Comparison of ENCODE assay signal across 21 cellular contexts in genomic region chr19:48804496-48804895, GRCh38. TPM values are rescaled to one million over a fixed set of nuclear protein-coding genes. Genes with fewer than 3 reads are reported as not detected.
A peak's percentile ranks its signal among the peaks of the same experiment; 100 is the strongest.
DNase-seq lines count a peak whose midpoint lies in the region; ATAC-seq, FAIRE-seq and TF ChIP-seq lines count a peak whose summit lies in the region.
"Had no signal": no experiment of that assay in that cellular context is flagged by ENCODE, and none has a peak within 500 bp of the region (broad histone marks: within the 10 kb centered on the region; RNA-seq: fewer than 3 reads in every experiment).

No MANE protein-coding gene starts in this region.

- H3K27me3 Mint-ChIP-seq in type B pancreatic cell: no peaks in the 10 kb centered on the region
- H3K27me3 Mint-ChIP-seq: IgD-negative memory B cell had no signal

- H2BK12ac ChIP-seq in mesenchymal stem cell (ENCODE audit: low read length in 2 of 2): no peak overlapping the region

- peak overlapping the region; percentile 19 for H4K8ac ChIP-seq in mesenchymal stem cell (ENCODE audit: low read length)

- no peak overlapping the region for H3K9ac ChIP-seq in mesenchymal stem cell (ENCODE audit: low read length)

- no peaks in the 10 kb centered on the region for H3K27me3 ChIP-seq in mesenchymal stem cell (ENCODE audit: control insufficient read depth in 1 of 2, insufficient read depth in 1 of 2, low read length in 2 of 2)
- no peaks in the 10 kb centered on the region for H3K27me3 ChIP-seq in lower lobe of right lung (ENCODE audit: low read depth)
- H3K27me3 ChIP-seq: MG63 had no signal

- H2AK5ac ChIP-seq in mesenchymal stem cell (ENCODE audit: low read length, severe bottlenecking): no peak overlapping the region

- DNase-seq in mesenchymal stem cell (no peak), type B pancreatic cell (ENCODE audit: extremely low spot score, unreplicated experiment) (no peak), lower lobe of right lung (no peak), D721Med (ENCODE audit: insufficient read length, low spot score) (no peak)
- DNase-seq: AML-193, Kasumi-1, MG63, NCI-H1048, NCI-H1436 treated with DMSO at 0.1 percent for 48 hours, NCI-H2029, NCI-H345, NCI-H526, PC-9 had no signal

- no peak overlapping the region for H3K4me2 ChIP-seq in mesenchymal stem cell (ENCODE audit: low read length, poor library complexity, severe bottlenecking)
- H3K4me2 ChIP-seq: PC-9 had no signal

- H3K18ac ChIP-seq in mesenchymal stem cell (ENCODE audit: low read depth in 1 of 2, low read length in 2 of 2): no peak overlapping the region

- H3K9me3 ChIP-seq in HEK293 (ENCODE audit: control insufficient read depth, insufficient read depth, low read depth, low read length) (no peaks in the 10 kb centered on the region), mesenchymal stem cell (ENCODE audit: control insufficient read depth, low read length) (no peaks in the 10 kb centered on the region), lower lobe of right lung (no peaks in the 10 kb centered on the region)
- H3K9me3 ChIP-seq: MG63 had no signal

- H3K27ac Mint-ChIP-seq in type B pancreatic cell: peak overlapping the region; percentile 61
- H3K27ac Mint-ChIP-seq: IgD-negative memory B cell had no signal

- H3K79me1 ChIP-seq in mesenchymal stem cell (replicated peaks; ENCODE audit: low read length, poor library complexity, severe bottlenecking): peaks cover 20% of the 10 kb centered on the region

- H3K36me3 ChIP-seq in HEK293 (ENCODE audit: control insufficient read depth in 2 of 2, insufficient read depth in 1 of 2, low read length in 2 of 2) (peaks cover 4 to 10% of the 10 kb centered on the region in 2 experiments; a peak in 2 of 3 replicates), mesenchymal stem cell (ENCODE audit: control insufficient read depth in 1 of 2, insufficient read depth in 2 of 2, low read depth in 1 of 2, low read length in 2 of 2) (peaks cover 3 to 31% of the 10 kb centered on the region in 2 experiments), lower lobe of right lung (peaks cover 18% of the 10 kb centered on the region)

- H2BK15ac ChIP-seq in mesenchymal stem cell (ENCODE audit: low read depth, poor library complexity, severe bottlenecking): no peak overlapping the region

- H4K91ac ChIP-seq in mesenchymal stem cell (ENCODE audit: low read length): no peak overlapping the region

- peaks cover 21% of the 10 kb centered on the region for H3K4me1 Mint-ChIP-seq in type B pancreatic cell (ENCODE audit: unreplicated experiment)

- no peak overlapping the region for H3K23ac ChIP-seq in mesenchymal stem cell (ENCODE audit: low read length in 2 of 2)

- no peak overlapping the region for H2BK5ac ChIP-seq in mesenchymal stem cell (ENCODE audit: low read depth, low read length, poor library complexity, severe bottlenecking)

- ATAC-seq in lower lobe of right lung (no peak), GM19467 (IDR thresholded peaks at IDR 0.05; ENCODE audit: unreplicated experiment) (no peak)
- ATAC-seq: HCT116 had no signal

- CTCF ChIA-PET in HEK293 (lab: Yijun Ruan, JAX): interaction anchor here (0.6 to 1.4 kb wide), 5 partner anchors 9 to 159 kb away, joined by 3 to 4 read pairs (median 3); partner anchors contain the start of gene CA11

- intact Hi-C loops in lower lobe of right lung (cut with DNase I): no loop called here

- H2BK120ac ChIP-seq in mesenchymal stem cell (ENCODE audit: low read depth, low read length): no peak overlapping the region

- no peak overlapping the region for H3K14ac ChIP-seq in mesenchymal stem cell (ENCODE audit: low read length in 2 of 2)

- 86% methylated on average over 8 of the region's 8 CpGs for WGBS in mesenchymal stem cell

- H3K36me3 Mint-ChIP-seq in type B pancreatic cell: peaks cover 4% of the 10 kb centered on the region

- no peak overlapping the region for H3K4me3 Mint-ChIP-seq in type B pancreatic cell
- H3K4me3 Mint-ChIP-seq: IgD-negative memory B cell had no signal

- H3K4me1 ChIP-seq in HEK293 (ENCODE audit: control insufficient read depth, insufficient read depth, low read length) (no peaks in the 10 kb centered on the region), mesenchymal stem cell (ENCODE audit: control insufficient read depth, insufficient read depth, low read depth, low read length) (peaks cover 29% of the 10 kb centered on the region), lower lobe of right lung (peaks cover under 1% of the 10 kb centered on the region)

- no peak for FAIRE-seq in D721Med (lab: Jason Lieb, UNC)
- FAIRE-seq: G401.6 had no signal

- no peak for TF ChIP-seq CTCF in HEK293 (tag by site-specific recombination; IDR thresholded peaks at IDR 0.05)
- TF ChIP-seq CTCF in type B pancreatic cell (conservative IDR thresholded peaks at IDR 0.05): no peak
- no peak for TF ChIP-seq CTCF in lower lobe of right lung (IDR thresholded peaks at IDR 0.05)
- no peak for TF ChIP-seq CTCF in D721Med (IDR thresholded peaks at IDR 0.05; ENCODE audit: insufficient read depth, missing control alignments)

- no peak overlapping the region for H3K4ac ChIP-seq in mesenchymal stem cell (ENCODE audit: low read depth in 1 of 2, low read length in 2 of 2)

- H3K9me3 Mint-ChIP-seq in type B pancreatic cell: no peaks in the 10 kb centered on the region
- H3K9me3 Mint-ChIP-seq: IgD-negative memory B cell had no signal

- H3K4me3 ChIP-seq in HEK293 (ENCODE audit: low read depth, low read length) (no peak overlapping the region), mesenchymal stem cell (ENCODE audit: insufficient read depth in 1 of 2, low read depth in 1 of 2, low read length in 2 of 2) (no peak overlapping the region), lower lobe of right lung (no peak overlapping the region)
- H3K4me3 ChIP-seq: MG63, PC-9 had no signal

- H3K27ac ChIP-seq in HEK293 (ENCODE audit: extremely low read depth, low read depth, low read length) (no peak overlapping the region), cingulate gyrus (ENCODE audit: low read depth, low read length) (peak overlapping the region; percentile 29), mesenchymal stem cell (ENCODE audit: low read length, poor library complexity, severe bottlenecking) (no peak overlapping the region), lower lobe of right lung (no peak overlapping the region)
- H3K27ac ChIP-seq: HL-60, PC-9 had no signal

- no peak overlapping the region for H2AFZ ChIP-seq in mesenchymal stem cell (ENCODE audit: low read depth, low read length)
- H2AFZ ChIP-seq: PC-9 had no signal

- POLR2A ChIA-PET in HEK293 (lab: Yijun Ruan, JAX): no interaction called here

TF ChIP-seq in HEK293, 187 proteins besides CTCF, POLR2A, EP300 and RAD21:
- TF ChIP-seq ZNF433 (tag by site-specific recombination; IDR thresholded peaks at IDR 0.05; ENCODE audit: low read depth) (no peak), ZIC2 (tag by site-specific recombination; IDR thresholded peaks at IDR 0.05) (0 out of 2 replicates have a peak, but pooled peaks have one; percentile 11)

RNA-seq across cellular contexts. Expression of gene BCAT2, which starts 6.3 kb away (rescaled TPM):
- polyA plus RNA-seq in mesenchymal stem cell (2013, experiment 1 of 2): 37.6 TPM
- 34.7 TPM for polyA plus RNA-seq in mesenchymal stem cell (2013, experiment 2 of 2)
- total RNA-seq in type B pancreatic cell (ENCODE audit: low replicate concordance) (52.8 and 73.3 TPM in 2 replicates), lower lobe of right lung (60.7 TPM)

RNA-seq across cellular contexts. Expression of gene HSD17B14, which starts 31.8 kb away (rescaled TPM):
- 45.5 TPM for polyA plus RNA-seq in mesenchymal stem cell (2013, experiment 1 of 2)
- 46.0 TPM for polyA plus RNA-seq in mesenchymal stem cell (2013, experiment 2 of 2)
- total RNA-seq in type B pancreatic cell (ENCODE audit: low replicate concordance): 9.4 and 12.9 TPM in 2 replicates
- total RNA-seq in lower lobe of right lung: 22.7 TPM
- total RNA-seq: HT1080 had no signal

RNA-seq across cellular contexts. Expression of gene FGF21, which starts 49.2 kb away (rescaled TPM):
- polyA plus RNA-seq in mesenchymal stem cell (2013, experiment 1 of 2): not detected
- not detected for polyA plus RNA-seq in mesenchymal stem cell (2013, experiment 2 of 2)
- total RNA-seq in type B pancreatic cell (ENCODE audit: low replicate concordance) (not detected in 2 replicates), lower lobe of right lung (not detected)
- total RNA-seq: HT1080 had no signal
- polyA plus RNA-seq: IgD-negative memory B cell had no signal

RNA-seq across cellular contexts. Expression of gene FUT1, which starts 52.1 kb away (rescaled TPM):
- 0.12 TPM for polyA plus RNA-seq in mesenchymal stem cell (2013, experiment 1 of 2)
- polyA plus RNA-seq in mesenchymal stem cell (2013, experiment 2 of 2): 0.10 TPM
- total RNA-seq in type B pancreatic cell (ENCODE audit: low replicate concordance): 11.2 and 15.0 TPM in 2 replicates
- total RNA-seq in lower lobe of right lung: 13.2 TPM
- total RNA-seq: HT1080 had no signal
- polyA plus RNA-seq: IgD-negative memory B cell had no signal

RNA-seq across cellular contexts. Expression of gene IZUMO1, which starts 57.8 kb away (rescaled TPM):
- polyA plus RNA-seq in mesenchymal stem cell (2013, experiment 1 of 2): not detected
- polyA plus RNA-seq in mesenchymal stem cell (2013, experiment 2 of 2): not detected
- total RNA-seq in type B pancreatic cell (ENCODE audit: low replicate concordance): 2.2 and 4.8 TPM in 2 replicates
- total RNA-seq in lower lobe of right lung: 2.9 TPM
- total RNA-seq: HT1080 had no signal
- polyA plus RNA-seq: IgD-negative memory B cell had no signal
